ENCODE assay signal across 17 cellular contexts in the genomic region with DNA sequence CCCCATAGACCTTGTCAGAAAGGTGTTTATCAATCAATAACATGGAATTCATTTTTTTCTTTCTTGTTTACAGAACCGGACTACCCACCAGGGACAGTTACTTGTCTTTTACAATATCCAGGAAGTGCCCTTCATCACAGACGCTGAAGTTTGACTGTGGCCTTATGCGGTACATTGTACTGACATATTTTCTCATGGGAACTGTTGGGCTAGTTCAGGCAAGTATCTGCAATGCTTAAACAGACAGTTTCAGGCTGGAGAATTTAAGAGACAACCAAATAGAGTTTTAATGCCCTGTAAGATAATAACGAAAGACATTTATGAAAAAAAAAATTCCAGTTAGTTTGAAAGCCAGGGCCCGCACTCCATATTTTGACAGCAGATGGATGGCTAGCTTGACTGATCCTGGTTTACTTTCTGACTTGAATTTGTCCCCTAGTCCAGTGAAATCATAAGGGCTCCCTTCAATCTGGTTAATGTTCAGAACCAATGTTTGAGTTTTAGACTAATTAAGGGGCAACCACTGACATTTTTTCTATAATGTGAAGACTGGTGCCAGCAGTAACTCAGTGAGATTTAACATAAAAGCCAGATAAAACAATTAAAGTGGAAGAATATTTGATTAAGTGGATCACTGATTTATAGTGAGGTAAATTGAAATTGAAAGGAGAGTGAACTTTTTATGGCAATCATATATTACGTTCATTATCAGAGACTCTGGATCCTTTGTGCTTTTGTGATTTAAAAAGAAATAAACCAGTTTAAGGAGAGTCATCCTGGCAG.
DNase-seq lines count a peak whose midpoint lies in the region; ATAC-seq, FAIRE-seq and TF ChIP-seq lines count a peak whose summit lies in the region.
"Had no signal": no experiment of that assay in that cellular context is flagged by ENCODE, and none has a peak within 500 bp of the region (broad histone marks: within the 10 kb centered on the region; RNA-seq: fewer than 3 reads in every experiment).

No MANE protein-coding gene starts in this region.

- H3K4me3 Mint-ChIP-seq in natural killer cell: no peak overlapping the region
- H3K4me3 Mint-ChIP-seq: B cell; CD14-positive monocyte; CD8-positive, alpha-beta T cell; HFFc6 had no signal

- H3K36me3 Mint-ChIP-seq in natural killer cell: no peaks in the 10 kb centered on the region
- H3K36me3 Mint-ChIP-seq: CD14-positive monocyte; CD8-positive, alpha-beta T cell had no signal

- H3K27me3 ChIP-seq in BLaER1: no peaks in the 10 kb centered on the region
- no peaks in the 10 kb centered on the region for H3K27me3 ChIP-seq in keratinocyte (ENCODE audit: control insufficient read depth, extremely low read depth, insufficient read depth, low read length)
- no peaks in the 10 kb centered on the region for H3K27me3 ChIP-seq in brain microvascular endothelial cell (replicated peaks)

- H2AFZ ChIP-seq in keratinocyte (ENCODE audit: control insufficient read depth, low read length): peak overlapping the region; percentile 82

- H3K36me3 ChIP-seq in BLaER1 (no peaks in the 10 kb centered on the region), keratinocyte (ENCODE audit: control insufficient read depth in 2 of 2, extremely low read depth in 1 of 2, insufficient read depth in 2 of 2, low read length in 2 of 2) (no peaks in the 10 kb centered on the region), brain microvascular endothelial cell (replicated peaks) (no peaks in the 10 kb centered on the region)

- H3K4me1 ChIP-seq in BLaER1: peaks cover 8% of the 10 kb centered on the region; the same call in 1 of the 2 replicates
- peaks cover 28% of the 10 kb centered on the region for H3K4me1 ChIP-seq in keratinocyte (ENCODE audit: control insufficient read depth, extremely low read depth, insufficient read depth, low read length)

- intact Hi-C loops in natural killer cell (cut with micrococcal nuclease): no loop called here

- no peaks in the 10 kb centered on the region for H3K79me2 ChIP-seq in keratinocyte (ENCODE audit: control insufficient read depth, insufficient read depth, low read length)

- H3K9me1 ChIP-seq in keratinocyte (ENCODE audit: control insufficient read depth, extremely low read depth, insufficient read depth, low read length): no peaks in the 10 kb centered on the region

- H3K4me1 Mint-ChIP-seq in natural killer cell: no peaks in the 10 kb centered on the region
- H3K4me1 Mint-ChIP-seq: B cell, CD14-positive monocyte had no signal

- H3K9me3 Mint-ChIP-seq in natural killer cell: no peaks in the 10 kb centered on the region
- H3K9me3 Mint-ChIP-seq: CD8-positive, alpha-beta T cell had no signal

- no peak overlapping the region for H3K9ac ChIP-seq in BLaER1
- peak overlapping the region; percentile 4 for H3K9ac ChIP-seq in keratinocyte (ENCODE audit: control insufficient read depth, extremely low read depth, insufficient read depth, low read length)

- H4K20me1 ChIP-seq in BLaER1: no peaks in the 10 kb centered on the region
- no peaks in the 10 kb centered on the region for H4K20me1 ChIP-seq in keratinocyte (ENCODE audit: control insufficient read depth, extremely low read depth, insufficient read depth, low read length)

- H3K9me3 ChIP-seq in BLaER1 (no peaks in the 10 kb centered on the region; the same call in 1 of the 2 replicates), keratinocyte (ENCODE audit: control insufficient read depth, low read depth, low read length) (no peaks in the 10 kb centered on the region)
- H3K9me3 ChIP-seq: Caco-2 had no signal

- FAIRE-seq in keratinocyte (lab: Jason Lieb, UNC): peak; percentile 87

- TF ChIP-seq CTCF in keratinocyte (optimal IDR thresholded peaks at IDR 0.05 in 1 of 3, IDR thresholded peaks at IDR 0.05 in 1 of 3, conservative IDR thresholded peaks at IDR 0.05 in 1 of 3; ENCODE audit: extremely low read depth in 1 of 3, insufficient read depth in 2 of 3, low read length in 3 of 3) (no peak), brain microvascular endothelial cell (IDR thresholded peaks at IDR 0.05; ENCODE audit: low read depth, low read length, missing control alignments) (no peak), natural killer cell (IDR thresholded peaks at IDR 0.05) (no peak)

- dilution Hi-C loops in keratinocyte (cut with MboI; ENCODE audit: extremely low pct_ligation_motif_present, low sequenced_read_pairs): no loop called here

- peaks cover 27 to 43% of the 10 kb centered on the region in 2 donors for H3K27me3 Mint-ChIP-seq in natural killer cell (ENCODE audit: low read depth in 2 of 2)
- H3K27me3 Mint-ChIP-seq: B cell had no signal

- DNase-seq in keratinocyte (ENCODE audit: low read depth, low spot score) (peak; percentile 17), brain microvascular endothelial cell (no peak), natural killer cell (no peak)
- DNase-seq in activated effector memory CD4-positive, alpha-beta T cell treated with anti-CD3 and anti-CD28 coated beads, Interleukin-2, amount 50 U/mL, for 16 hours: no peak
- DNase-seq: ACHN; Caco-2; CD8-positive, alpha-beta T cell; DMS53; HCEC 1CT; HFFc6 had no signal

- H3K27ac ChIP-seq in BLaER1 (no peak overlapping the region), keratinocyte (ENCODE audit: control insufficient read depth, insufficient read depth, low read length) (peak overlapping the region; percentile 33), skin epidermis (peak overlapping the region in 13 of 21 experiments; percentile 1 to 76 (median 63)), brain microvascular endothelial cell (no peak overlapping the region)
- H3K27ac ChIP-seq: HL-60 had no signal

- H3K27ac Mint-ChIP-seq in natural killer cell: no peak overlapping the region
- H3K27ac Mint-ChIP-seq: B cell; CD14-positive monocyte; CD8-positive, alpha-beta T cell; HFFc6 had no signal

- H3K4me2 ChIP-seq in BLaER1 (peak overlapping the region; percentile 32), keratinocyte (ENCODE audit: control insufficient read depth, extremely low read depth, insufficient read depth, low read depth, low read length) (peak overlapping the region; percentile 72)

- ATAC-seq in SK-N-SH treated with all-trans-retinoic acid at 6 μM for 48 hours (peak; percentile 55; the same call in 1 of the 3 replicates), HG03175 (IDR thresholded peaks at IDR 0.05; ENCODE audit: unreplicated experiment) (no peak), natural killer cell (no peak)
- ATAC-seq: CD8-positive, alpha-beta T cell had no signal

- H3K4me3 ChIP-seq in BLaER1 (no peak overlapping the region), keratinocyte (ENCODE audit: control insufficient read depth in 2 of 3, extremely low read depth in 1 of 3, insufficient read depth in 2 of 3, low read depth in 1 of 3, low read length in 3 of 3) (peak overlapping the region in 2 of 3 experiments; percentile 25 to 39), skin epidermis (no peak overlapping the region), brain microvascular endothelial cell (ENCODE audit: low read depth, low read length) (no peak overlapping the region)

- in situ Hi-C loops in brain microvascular endothelial cell (cut with HindIII; ENCODE audit: low pct_ligation_motif_present, low sequenced_read_pairs): no loop called here

TF ChIP-seq in SK-N-SH treated with all-trans-retinoic acid at 6 μM for 48 hours, 23 proteins besides CTCF, POLR2A, EP300 and RAD21 (continues in another document):
- no peak; the same call in 1 of the 2 replicates for TF ChIP-seq ARNTL (CRISPR knock-in tag; IDR thresholded peaks at IDR 0.05; ENCODE audit: borderline replicate concordance, low read depth)
- TF ChIP-seq GLIS3 (CRISPR knock-in tag; IDR thresholded peaks at IDR 0.05): peak; percentile 89; the same call in 1 of the 2 replicates
- TF ChIP-seq, protein P1, sequence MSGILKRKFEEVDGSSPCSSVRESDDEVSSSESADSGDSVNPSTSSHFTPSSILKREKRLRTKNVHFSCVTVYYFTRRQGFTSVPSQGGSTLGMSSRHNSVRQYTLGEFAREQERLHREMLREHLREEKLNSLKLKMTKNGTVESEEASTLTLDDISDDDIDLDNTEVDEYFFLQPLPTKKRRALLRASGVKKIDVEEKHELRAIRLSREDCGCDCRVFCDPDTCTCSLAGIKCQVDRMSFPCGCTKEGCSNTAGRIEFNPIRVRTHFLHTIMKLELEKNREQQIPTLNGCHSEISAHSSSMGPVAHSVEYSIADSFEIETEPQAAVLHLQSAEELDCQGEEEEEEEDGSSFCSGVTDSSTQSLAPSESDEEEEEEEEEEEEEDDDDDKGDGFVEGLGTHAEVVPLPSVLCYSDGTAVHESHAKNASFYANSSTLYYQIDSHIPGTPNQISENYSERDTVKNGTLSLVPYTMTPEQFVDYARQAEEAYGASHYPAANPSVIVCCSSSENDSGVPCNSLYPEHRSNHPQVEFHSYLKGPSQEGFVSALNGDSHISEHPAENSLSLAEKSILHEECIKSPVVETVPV (CRISPR knock-in tag; IDR thresholded peaks at IDR 0.05): peak; percentile 90
- no peak for TF ChIP-seq ZNF70 (CRISPR knock-in tag; IDR thresholded peaks at IDR 0.05)
- TF ChIP-seq SNAI2 (CRISPR knock-in tag; IDR thresholded peaks at IDR 0.05): 0 out of 2 replicates have a peak, but pooled peaks have one; percentile 8
- TF ChIP-seq ESRRG (CRISPR knock-in tag; IDR thresholded peaks at IDR 0.05): peak; percentile 91
- peak; percentile 67; the same call in 1 of the 2 replicates for TF ChIP-seq ZFP3 (CRISPR knock-in tag; IDR thresholded peaks at IDR 0.05)
- TF ChIP-seq TOX (CRISPR knock-in tag; IDR thresholded peaks at IDR 0.05; ENCODE audit: borderline replicate concordance): no peak
- no peak for TF ChIP-seq OSR1 (CRISPR knock-in tag; IDR thresholded peaks at IDR 0.05)
- peak; percentile 56; the same call in 1 of the 2 replicates for TF ChIP-seq ZC3H10 (CRISPR knock-in tag; IDR thresholded peaks at IDR 0.05)
- TF ChIP-seq, protein P2, sequence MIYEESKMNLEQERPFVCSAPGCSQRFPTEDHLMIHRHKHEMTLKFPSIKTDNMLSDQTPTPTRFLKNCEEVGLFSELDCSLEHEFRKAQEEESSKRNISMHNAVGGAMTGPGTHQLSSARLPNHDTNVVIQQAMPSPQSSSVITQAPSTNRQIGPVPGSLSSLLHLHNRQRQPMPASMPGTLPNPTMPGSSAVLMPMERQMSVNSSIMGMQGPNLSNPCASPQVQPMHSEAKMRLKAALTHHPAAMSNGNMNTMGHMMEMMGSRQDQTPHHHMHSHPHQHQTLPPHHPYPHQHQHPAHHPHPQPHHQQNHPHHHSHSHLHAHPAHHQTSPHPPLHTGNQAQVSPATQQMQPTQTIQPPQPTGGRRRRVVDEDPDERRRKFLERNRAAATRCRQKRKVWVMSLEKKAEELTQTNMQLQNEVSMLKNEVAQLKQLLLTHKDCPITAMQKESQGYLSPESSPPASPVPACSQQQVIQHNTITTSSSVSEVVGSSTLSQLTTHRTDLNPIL (CRISPR knock-in tag; IDR thresholded peaks at IDR 0.05; ENCODE audit: low read depth): peak; percentile 81; the same call in 1 of the 2 replicates

Comparison
In these comparisons a context has a peak if more than half of its experiments do, and no peak if none do; other contexts are left out.
1. H3K27ac ChIP-seq: peak in keratinocyte (single experiment) and skin epidermis (13 of 21); none in BLaER1 (single experiment) and brain microvascular endothelial cell (single experiment).
2. H3K4me3 ChIP-seq: peak in keratinocyte (2 of 3); none in BLaER1 (single experiment), skin epidermis (0 of 7) and brain microvascular endothelial cell (single experiment).